In genomic region chr12:107912421-107913004, GRCh38 we compare ENCODE assay signal across 8 cellular contexts.
DNase-seq lines count a peak whose midpoint lies in the region; ATAC-seq and TF ChIP-seq lines count a peak whose summit lies in the region.

No MANE protein-coding gene starts in this region.

- H3K36me3 Mint-ChIP-seq in endothelial cell (ENCODE audit: low read depth, unreplicated experiment), result no peaks in the 10 kb centered on the region
- no peaks in the 10 kb centered on the region for H3K36me3 Mint-ChIP-seq in natural killer cell treated with Interleukin-12 subunit alpha and Interleukin-12 subunit beta and Interleukin-15 and Interleukin-18, amount 100 ng/mL, for 72 hours

- H3K4me3 Mint-ChIP-seq in endothelial cell (ENCODE audit: unreplicated experiment), result peak overlapping the region; percentile 92
- peak overlapping the region; percentile 50 for H3K4me3 Mint-ChIP-seq in natural killer cell treated with Interleukin-12 subunit alpha and Interleukin-12 subunit beta and Interleukin-15 and Interleukin-18, amount 100 ng/mL, for 72 hours

- TF ChIP-seq CTCF in endothelial cell (IDR thresholded peaks at IDR 0.05; ENCODE audit: unreplicated experiment) (peak; percentile 99), thyroid gland (IDR thresholded peaks at IDR 0.05) (peak in 5 of 6 experiments; percentile 14 to 66 (median 58))

- H3K27me3 Mint-ChIP-seq in endothelial cell (ENCODE audit: unreplicated experiment), result peaks cover 10% of the 10 kb centered on the region
- H3K27me3 Mint-ChIP-seq in natural killer cell treated with Interleukin-12 subunit alpha and Interleukin-12 subunit beta and Interleukin-15 and Interleukin-18, amount 100 ng/mL, for 72 hours, result peaks cover 39 to 40% of the 10 kb centered on the region in 2 donors

- intact Hi-C loops in thyroid gland (cut with DNase I), result no loop called here

- no peaks in the 10 kb centered on the region for H3K4me1 Mint-ChIP-seq in endothelial cell (ENCODE audit: unreplicated experiment)
- peaks cover 5 to 6% of the 10 kb centered on the region in 2 donors for H3K4me1 Mint-ChIP-seq in natural killer cell treated with Interleukin-12 subunit alpha and Interleukin-12 subunit beta and Interleukin-15 and Interleukin-18, amount 100 ng/mL, for 72 hours (ENCODE audit: low read depth in 2 of 2)

- no peaks in the 10 kb centered on the region for H3K27me3 ChIP-seq in thyroid gland

- no peak for TF ChIP-seq POLR2A in thyroid gland (IDR thresholded peaks at IDR 0.05)

- H3K36me3 ChIP-seq in thyroid gland, result no peaks in the 10 kb centered on the region

- peaks cover 0 to 8% of the 10 kb centered on the region in 2 donors for H3K4me1 ChIP-seq in thyroid gland

- no peak overlapping the region for H3K27ac Mint-ChIP-seq in endothelial cell (ENCODE audit: unreplicated experiment)
- H3K27ac Mint-ChIP-seq in natural killer cell treated with Interleukin-12 subunit alpha and Interleukin-12 subunit beta and Interleukin-15 and Interleukin-18, amount 100 ng/mL, for 72 hours, result no peak overlapping the region

- no peaks in the 10 kb centered on the region for H3K9me3 Mint-ChIP-seq in endothelial cell (ENCODE audit: unreplicated experiment)
- no peaks in the 10 kb centered on the region for H3K9me3 Mint-ChIP-seq in natural killer cell treated with Interleukin-12 subunit alpha and Interleukin-12 subunit beta and Interleukin-15 and Interleukin-18, amount 100 ng/mL, for 72 hours

- ATAC-seq in GM21515 (IDR thresholded peaks at IDR 0.05; ENCODE audit: unreplicated experiment), result peak; percentile 77
- ATAC-seq in natural killer cell treated with Interleukin-12 subunit alpha and Interleukin-12 subunit beta and Interleukin-15 and Interleukin-18, amount 100 ng/mL, for 72 hours, result peak; percentile 68 to 72

- H3K9me3 ChIP-seq in thyroid gland, result no peaks in the 10 kb centered on the region

- H3K4me3 ChIP-seq in thyroid gland (replicated peaks in 1 of 3), result no peak overlapping the region

- DNase-seq in COLO668 (lab: John Stamatoyannopoulos, UW; ENCODE audit: unreplicated experiment) (peak; percentile 18), NAMALWA (ENCODE audit: low spot score) (peak; percentile 51), endothelial cell (ENCODE audit: low spot score) (peak; percentile 89), thyroid gland (peak; percentile 80 to 81), AG08395 (ENCODE audit: low spot score) (no peak)
- peak; percentile 23 to 77 (median 45) for DNase-seq in activated CD8-positive, alpha-beta memory T cell treated with anti-CD3 and anti-CD28 coated beads for 48 hours (ENCODE audit: low read depth in 2 of 3, low spot score in 2 of 3)
- DNase-seq in natural killer cell treated with Interleukin-12 subunit alpha and Interleukin-12 subunit beta and Interleukin-15 and Interleukin-18, amount 100 ng/mL, for 72 hours (ENCODE audit: low spot score), result peak; percentile 69

- WGBS in thyroid gland, 2 donors, result 5 to 7% methylated on average over 20 to 22 of the region's 22 CpGs

- H3K27ac ChIP-seq in thyroid gland, result no peak overlapping the region
